Comparison of ENCODE assay signal across 1 cellular context in genomic region chr10:97539523-97540200, GRCh38.
A peak's percentile ranks its signal among the peaks of the same experiment; 100 is the strongest.
TF ChIP-seq lines count a peak whose summit lies in the region.

No MANE protein-coding gene starts in this region.

TF ChIP-seq in WTC11, 78 proteins besides CTCF, POLR2A, EP300 and RAD21 (continued from another document):
- TF ChIP-seq HMGXB4 (CRISPR knock-in tag; IDR thresholded peaks at IDR 0.05) = 0 out of 2 replicates have a peak, but pooled peaks have one; percentile 6
- TF ChIP-seq ZNF121 (CRISPR knock-in tag; IDR thresholded peaks at IDR 0.05) = peak; percentile 62
TF ChIP-seq in WTC11: peak in this region for 3.
